1 cellular context compared by ENCODE assay signal in genomic region chr19:52944703-52945493, GRCh38.
A peak's percentile ranks its signal among the peaks of the same experiment; 100 is the strongest.
TF ChIP-seq lines count a peak whose summit lies in the region.

No MANE protein-coding gene starts in this region.

TF ChIP-seq in HepG2, 621 proteins besides CTCF, POLR2A, EP300 and RAD21 (continued from another document and continues in another):
- TF ChIP-seq PATZ1 (CRISPR knock-in tag; IDR thresholded peaks at IDR 0.05) = peak; percentile 49; the same call in 1 of the 2 replicates
- TF ChIP-seq, protein P1, sequence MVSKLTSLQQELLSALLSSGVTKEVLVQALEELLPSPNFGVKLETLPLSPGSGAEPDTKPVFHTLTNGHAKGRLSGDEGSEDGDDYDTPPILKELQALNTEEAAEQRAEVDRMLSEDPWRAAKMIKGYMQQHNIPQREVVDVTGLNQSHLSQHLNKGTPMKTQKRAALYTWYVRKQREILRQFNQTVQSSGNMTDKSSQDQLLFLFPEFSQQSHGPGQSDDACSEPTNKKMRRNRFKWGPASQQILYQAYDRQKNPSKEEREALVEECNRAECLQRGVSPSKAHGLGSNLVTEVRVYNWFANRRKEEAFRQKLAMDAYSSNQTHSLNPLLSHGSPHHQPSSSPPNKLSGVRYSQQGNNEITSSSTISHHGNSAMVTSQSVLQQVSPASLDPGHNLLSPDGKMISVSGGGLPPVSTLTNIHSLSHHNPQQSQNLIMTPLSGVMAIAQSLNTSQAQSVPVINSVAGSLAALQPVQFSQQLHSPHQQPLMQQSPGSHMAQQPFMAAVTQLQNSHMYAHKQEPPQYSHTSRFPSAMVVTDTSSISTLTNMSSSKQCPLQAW (CRISPR knock-in tag; IDR thresholded peaks at IDR 0.05) = peak; percentile 91; the same call in 1 of the 2 replicates
- peak; percentile 89 for TF ChIP-seq PAXIP1 (CRISPR knock-in tag; conservative IDR thresholded peaks at IDR 0.05)
- TF ChIP-seq ZKSCAN8 (CRISPR knock-in tag; IDR thresholded peaks at IDR 0.05; ENCODE audit: borderline replicate concordance) = 0 out of 2 replicates have a peak, but pooled peaks have one; percentile 17
- TF ChIP-seq FOXO1 (CRISPR knock-in tag; IDR thresholded peaks at IDR 0.05) = 0 out of 2 replicates have a peak, but pooled peaks have one; percentile 36
- TF ChIP-seq, protein P2, sequence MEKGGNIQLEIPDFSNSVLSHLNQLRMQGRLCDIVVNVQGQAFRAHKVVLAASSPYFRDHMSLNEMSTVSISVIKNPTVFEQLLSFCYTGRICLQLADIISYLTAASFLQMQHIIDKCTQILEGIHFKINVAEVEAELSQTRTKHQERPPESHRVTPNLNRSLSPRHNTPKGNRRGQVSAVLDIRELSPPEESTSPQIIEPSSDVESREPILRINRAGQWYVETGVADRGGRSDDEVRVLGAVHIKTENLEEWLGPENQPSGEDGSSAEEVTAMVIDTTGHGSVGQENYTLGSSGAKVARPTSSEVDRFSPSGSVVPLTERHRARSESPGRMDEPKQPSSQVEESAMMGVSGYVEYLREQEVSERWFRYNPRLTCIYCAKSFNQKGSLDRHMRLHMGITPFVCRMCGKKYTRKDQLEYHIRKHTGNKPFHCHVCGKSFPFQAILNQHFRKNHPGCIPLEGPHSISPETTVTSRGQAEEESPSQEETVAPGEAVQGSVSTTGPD (CRISPR knock-in tag; IDR thresholded peaks at IDR 0.05) = 0 out of 2 replicates have a peak, but pooled peaks have one; percentile 37
- TF ChIP-seq ZSCAN31 (CRISPR knock-in tag; IDR thresholded peaks at IDR 0.05; ENCODE audit: low read depth) = 0 out of 2 replicates have a peak, but pooled peaks have one; percentile 43
- TF ChIP-seq, protein P3, sequence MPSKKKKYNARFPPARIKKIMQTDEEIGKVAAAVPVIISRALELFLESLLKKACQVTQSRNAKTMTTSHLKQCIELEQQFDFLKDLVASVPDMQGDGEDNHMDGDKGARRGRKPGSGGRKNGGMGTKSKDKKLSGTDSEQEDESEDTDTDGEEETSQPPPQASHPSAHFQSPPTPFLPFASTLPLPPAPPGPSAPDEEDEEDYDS (CRISPR knock-in tag; IDR thresholded peaks at IDR 0.05) = peak; percentile 87
- 0 out of 2 replicates have a peak, but pooled peaks have one; percentile 46 for TF ChIP-seq NFIC (IDR thresholded peaks at IDR 0.05; ENCODE audit: low read length)
- TF ChIP-seq ZNF501 (CRISPR knock-in tag; IDR thresholded peaks at IDR 0.05) = 0 out of 2 replicates have a peak, but pooled peaks have one; percentile 57
- peak; percentile 15; the same call in 1 of the 2 replicates for TF ChIP-seq RCOR2 (CRISPR knock-in tag; IDR thresholded peaks at IDR 0.05)
- TF ChIP-seq SIX1 (CRISPR knock-in tag; IDR thresholded peaks at IDR 0.05; ENCODE audit: borderline replicate concordance) = peak; percentile 71; the same call in 1 of the 2 replicates
- peak; percentile 62; the same call in 1 of the 2 replicates for TF ChIP-seq ARNT2 (CRISPR knock-in tag; IDR thresholded peaks at IDR 0.05; ENCODE audit: low read depth)
- 0 out of 2 replicates have a peak, but pooled peaks have one; percentile 33 for TF ChIP-seq AKAP8 (CRISPR knock-in tag; IDR thresholded peaks at IDR 0.05)
- TF ChIP-seq ZFX (CRISPR knock-in tag; IDR thresholded peaks at IDR 0.05; ENCODE audit: low read depth) = peak; percentile 75
- TF ChIP-seq, protein P4, sequence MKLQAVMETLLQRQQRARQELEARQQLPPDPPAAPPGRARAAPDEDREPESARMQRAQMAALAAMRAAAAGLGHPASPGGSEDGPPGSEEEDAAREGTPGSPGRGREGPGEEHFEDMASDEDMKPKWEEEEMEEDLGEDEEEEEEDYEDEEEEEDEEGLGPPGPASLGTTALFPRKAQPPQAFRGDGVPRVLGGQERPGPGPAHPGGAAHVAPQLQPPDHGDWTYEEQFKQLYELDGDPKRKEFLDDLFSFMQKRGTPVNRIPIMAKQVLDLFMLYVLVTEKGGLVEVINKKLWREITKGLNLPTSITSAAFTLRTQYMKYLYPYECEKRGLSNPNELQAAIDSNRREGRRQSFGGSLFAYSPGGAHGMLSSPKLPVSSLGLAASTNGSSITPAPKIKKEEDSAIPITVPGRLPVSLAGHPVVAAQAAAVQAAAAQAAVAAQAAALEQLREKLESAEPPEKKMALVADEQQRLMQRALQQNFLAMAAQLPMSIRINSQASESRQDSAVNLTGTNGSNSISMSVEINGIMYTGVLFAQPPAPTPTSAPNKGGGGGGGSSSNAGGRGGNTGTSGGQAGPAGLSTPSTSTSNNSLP (IDR thresholded peaks at IDR 0.05; ENCODE audit: low read depth, low read length) = peak; percentile 54; the same call in 1 of the 2 replicates
- peak; percentile 75 for TF ChIP-seq NCOA2 (CRISPR knock-in tag; IDR thresholded peaks at IDR 0.05)
- TF ChIP-seq ZNF816 (CRISPR knock-in tag; IDR thresholded peaks at IDR 0.05; ENCODE audit: borderline replicate concordance) = 0 out of 2 replicates have a peak, but pooled peaks have one; percentile 56
- peak; percentile 63 for TF ChIP-seq POLR2G (IDR thresholded peaks at IDR 0.05; ENCODE audit: low read depth, low read length)
- TF ChIP-seq ARID5B (CRISPR knock-in tag; IDR thresholded peaks at IDR 0.05) = peak; percentile 89
- TF ChIP-seq ZNF644 (CRISPR knock-in tag; IDR thresholded peaks at IDR 0.05; ENCODE audit: low read depth) = peak; percentile 69; the same call in 1 of the 2 replicates
- 0 out of 2 replicates have a peak, but pooled peaks have one; percentile 38 for TF ChIP-seq ZSCAN9 (CRISPR knock-in tag; IDR thresholded peaks at IDR 0.05; ENCODE audit: borderline replicate concordance)
- TF ChIP-seq BCL6 (CRISPR knock-in tag; IDR thresholded peaks at IDR 0.05) = 0 out of 2 replicates have a peak, but pooled peaks have one; percentile 11
- peak; percentile 44; the same call in 1 of the 2 replicates for TF ChIP-seq ZNF503 (CRISPR knock-in tag; IDR thresholded peaks at IDR 0.05)
- peak; percentile 68 for TF ChIP-seq KAT8 (CRISPR knock-in tag; IDR thresholded peaks at IDR 0.05)
- TF ChIP-seq, protein P5, sequence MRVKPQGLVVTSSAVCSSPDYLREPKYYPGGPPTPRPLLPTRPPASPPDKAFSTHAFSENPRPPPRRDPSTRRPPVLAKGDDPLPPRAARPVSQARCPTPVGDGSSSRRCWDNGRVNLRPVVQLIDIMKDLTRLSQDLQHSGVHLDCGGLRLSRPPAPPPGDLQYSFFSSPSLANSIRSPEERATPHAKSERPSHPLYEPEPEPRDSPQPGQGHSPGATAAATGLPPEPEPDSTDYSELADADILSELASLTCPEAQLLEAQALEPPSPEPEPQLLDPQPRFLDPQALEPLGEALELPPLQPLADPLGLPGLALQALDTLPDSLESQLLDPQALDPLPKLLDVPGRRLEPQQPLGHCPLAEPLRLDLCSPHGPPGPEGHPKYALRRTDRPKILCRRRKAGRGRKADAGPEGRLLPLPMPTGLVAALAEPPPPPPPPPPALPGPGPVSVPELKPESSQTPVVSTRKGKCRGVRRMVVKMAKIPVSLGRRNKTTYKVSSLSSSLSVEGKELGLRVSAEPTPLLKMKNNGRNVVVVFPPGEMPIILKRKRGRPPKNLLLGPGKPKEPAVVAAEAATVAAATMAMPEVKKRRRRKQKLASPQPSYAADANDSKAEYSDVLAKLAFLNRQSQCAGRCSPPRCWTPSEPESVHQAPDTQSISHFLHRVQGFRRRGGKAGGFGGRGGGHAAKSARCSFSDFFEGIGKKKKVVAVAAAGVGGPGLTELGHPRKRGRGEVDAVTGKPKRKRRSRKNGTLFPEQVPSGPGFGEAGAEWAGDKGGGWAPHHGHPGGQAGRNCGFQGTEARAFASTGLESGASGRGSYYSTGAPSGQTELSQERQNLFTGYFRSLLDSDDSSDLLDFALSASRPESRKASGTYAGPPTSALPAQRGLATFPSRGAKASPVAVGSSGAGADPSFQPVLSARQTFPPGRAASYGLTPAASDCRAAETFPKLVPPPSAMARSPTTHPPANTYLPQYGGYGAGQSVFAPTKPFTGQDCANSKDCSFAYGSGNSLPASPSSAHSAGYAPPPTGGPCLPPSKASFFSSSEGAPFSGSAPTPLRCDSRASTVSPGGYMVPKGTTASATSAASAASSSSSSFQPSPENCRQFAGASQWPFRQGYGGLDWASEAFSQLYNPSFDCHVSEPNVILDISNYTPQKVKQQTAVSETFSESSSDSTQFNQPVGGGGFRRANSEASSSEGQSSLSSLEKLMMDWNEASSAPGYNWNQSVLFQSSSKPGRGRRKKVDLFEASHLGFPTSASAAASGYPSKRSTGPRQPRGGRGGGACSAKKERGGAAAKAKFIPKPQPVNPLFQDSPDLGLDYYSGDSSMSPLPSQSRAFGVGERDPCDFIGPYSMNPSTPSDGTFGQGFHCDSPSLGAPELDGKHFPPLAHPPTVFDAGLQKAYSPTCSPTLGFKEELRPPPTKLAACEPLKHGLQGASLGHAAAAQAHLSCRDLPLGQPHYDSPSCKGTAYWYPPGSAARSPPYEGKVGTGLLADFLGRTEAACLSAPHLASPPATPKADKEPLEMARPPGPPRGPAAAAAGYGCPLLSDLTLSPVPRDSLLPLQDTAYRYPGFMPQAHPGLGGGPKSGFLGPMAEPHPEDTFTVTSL (CRISPR knock-in tag; IDR thresholded peaks at IDR 0.05; ENCODE audit: borderline replicate concordance) = peak; percentile 13; the same call in 1 of the 2 replicates
